Comparison of ENCODE assay signal across 8 cellular contexts in genomic region chr11:128884703-128885338, GRCh38.
A peak's percentile ranks its signal among the peaks of the same experiment; 100 is the strongest.
DNase-seq lines count a peak whose midpoint lies in the region; ATAC-seq and TF ChIP-seq lines count a peak whose summit lies in the region.

No MANE protein-coding gene starts in this region.

- H3K36me3 ChIP-seq in DND-41 (ENCODE audit: insufficient read depth, low read length) (no peaks in the 10 kb centered on the region), OCI-LY1 (ENCODE audit: insufficient read depth, low read length) (no peaks in the 10 kb centered on the region), parathyroid adenoma (ENCODE audit: control insufficient read depth, insufficient read depth, low read length) (no peaks in the 10 kb centered on the region)

- no peak overlapping the region for H2AFZ ChIP-seq in DND-41 (ENCODE audit: low read depth, low read length)
- H2AFZ ChIP-seq in OCI-LY1 (ENCODE audit: low read length): no peak overlapping the region
- no peak overlapping the region for H2AFZ ChIP-seq in parathyroid adenoma

- H3K27me3 ChIP-seq in DND-41 (ENCODE audit: insufficient read depth, low read length, poor library complexity) (peaks cover 7% of the 10 kb centered on the region), OCI-LY1 (ENCODE audit: insufficient read depth, low read length) (no peaks in the 10 kb centered on the region), parathyroid adenoma (ENCODE audit: control insufficient read depth, insufficient read depth, low read length) (no peaks in the 10 kb centered on the region)

- no peak overlapping the region for H3K4me3 ChIP-seq in DND-41 (ENCODE audit: low read depth in 1 of 2, low read length in 2 of 2)
- no peak overlapping the region for H3K4me3 ChIP-seq in OCI-LY1 (ENCODE audit: low read depth, low read length, poor library complexity, severe bottlenecking)
- H3K4me3 ChIP-seq in parathyroid adenoma (ENCODE audit: low read depth, low read length): no peak overlapping the region

- H3K4me2 ChIP-seq in DND-41 (ENCODE audit: insufficient read depth, low read length): no peak overlapping the region
- H3K4me2 ChIP-seq in OCI-LY1 (ENCODE audit: low read length): no peak overlapping the region
- no peak overlapping the region for H3K4me2 ChIP-seq in parathyroid adenoma (ENCODE audit: low read length)

- H3K4me1 ChIP-seq in DND-41 (ENCODE audit: insufficient read depth, low read length) (no peaks in the 10 kb centered on the region), OCI-LY1 (ENCODE audit: insufficient read depth, low read length, severe bottlenecking) (no peaks in the 10 kb centered on the region), parathyroid adenoma (no peaks in the 10 kb centered on the region)

- H3K9ac ChIP-seq in DND-41 (ENCODE audit: low read depth, low read length) (no peak overlapping the region), OCI-LY1 (ENCODE audit: low read length) (no peak overlapping the region), parathyroid adenoma (no peak overlapping the region)

- H4K20me1 ChIP-seq in DND-41 (ENCODE audit: insufficient read depth, low read length) (no peaks in the 10 kb centered on the region), OCI-LY1 (ENCODE audit: insufficient read depth, low read length) (no peaks in the 10 kb centered on the region)

- no peaks in the 10 kb centered on the region for H3K9me2 ChIP-seq in OCI-LY1 (ENCODE audit: low read depth, low read length)

- H3K27ac ChIP-seq in DND-41 (ENCODE audit: low read length) (no peak overlapping the region), OCI-LY1 (ENCODE audit: low read depth, low read length, poor library complexity, severe bottlenecking) (no peak overlapping the region), parathyroid adenoma (no peak overlapping the region)

- peak; percentile 63 for DNase-seq in DND-41
- peak; percentile 18 for DNase-seq in activated T-helper 1 cell treated with Interleukin-2 at 50 U/mL for 16 hours (ENCODE audit: low read depth)
- DNase-seq in germinal center (ENCODE audit: low spot score): peak; percentile 59
- DNase-seq in foreskin melanocyte: no peak

- ATAC-seq in DND-41 (ENCODE audit: insufficient read depth, low read depth) (peak; percentile 84), GM21367 (IDR thresholded peaks at IDR 0.05; ENCODE audit: unreplicated experiment) (peak; percentile 93), HG03558 (IDR thresholded peaks at IDR 0.05; ENCODE audit: extremely low read depth, unreplicated experiment) (peak; percentile 57)

- no peaks in the 10 kb centered on the region for H3K9me3 ChIP-seq in DND-41 (ENCODE audit: insufficient read depth, low read length, severe bottlenecking)
- no peaks in the 10 kb centered on the region for H3K9me3 ChIP-seq in OCI-LY1 (ENCODE audit: low read length)
- no peaks in the 10 kb centered on the region for H3K9me3 ChIP-seq in parathyroid adenoma (ENCODE audit: control insufficient read depth, low read length)

- H3F3A ChIP-seq in OCI-LY1 (ENCODE audit: insufficient read depth, low read length): no peaks in the 10 kb centered on the region

- peak; percentile 79 for TF ChIP-seq CTCF in DND-41 (IDR thresholded peaks at IDR 0.05; ENCODE audit: borderline replicate concordance, extremely low read depth, low read length, poor library complexity, severe bottlenecking)
- TF ChIP-seq CTCF in OCI-LY1 (IDR thresholded peaks at IDR 0.05; ENCODE audit: low read length): peak; percentile 67
- peak; percentile 83 for TF ChIP-seq CTCF in parathyroid adenoma (IDR thresholded peaks at IDR 0.05)

- H3K79me2 ChIP-seq in DND-41 (ENCODE audit: insufficient read depth, low read length) (no peaks in the 10 kb centered on the region), OCI-LY1 (ENCODE audit: insufficient read depth, low read length) (no peaks in the 10 kb centered on the region), parathyroid adenoma (no peaks in the 10 kb centered on the region)
